In the genomic region with DNA sequence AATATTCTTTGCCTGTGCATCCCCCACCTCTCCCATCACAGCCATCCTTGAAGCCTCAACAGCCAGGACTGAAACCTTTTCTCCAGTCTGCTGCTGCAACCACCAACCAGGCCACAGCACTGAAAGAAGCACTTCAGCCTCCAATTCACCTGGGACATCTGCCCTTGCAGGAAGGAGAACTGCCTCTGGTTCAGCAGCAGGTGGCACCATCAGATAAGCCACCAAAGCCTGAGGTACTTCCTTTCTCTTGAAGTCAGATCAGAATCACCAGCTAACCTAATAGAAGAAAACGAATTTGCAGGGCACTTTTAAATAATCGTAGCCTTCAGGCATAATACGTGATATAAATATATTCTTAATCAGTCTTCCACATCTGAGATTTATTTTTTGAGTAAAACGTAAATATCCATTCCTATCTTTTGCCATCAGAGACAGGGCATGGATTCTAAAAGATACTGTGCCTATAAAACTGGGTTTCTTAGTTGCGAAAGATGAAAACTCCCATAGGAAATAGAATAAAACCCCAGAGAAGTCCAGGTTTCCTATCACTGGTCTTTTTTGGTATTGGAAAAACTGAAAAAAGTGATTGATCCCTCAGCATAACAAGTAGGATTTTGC, we compare ENCODE assay signal across 8 cellular contexts. TPM values are rescaled to one million over a fixed set of nuclear protein-coding genes. Genes with fewer than 3 reads are reported as not detected.
A peak's percentile ranks its signal among the peaks of the same experiment; 100 is the strongest.
DNase-seq lines count a peak whose midpoint lies in the region; ATAC-seq and TF ChIP-seq lines count a peak whose summit lies in the region.

No MANE protein-coding gene starts in this region.

- H3K27ac ChIP-seq in CD4-positive, alpha-beta T cell (ENCODE audit: low read depth, low read length): no peak overlapping the region
- H3K27ac ChIP-seq in right lobe of liver: no peak overlapping the region

- H3K4me3 ChIP-seq in right lobe of liver: no peak overlapping the region

- TF ChIP-seq CTCF in CD4-positive, alpha-beta T cell (IDR thresholded peaks at IDR 0.05): peak; percentile 75
- TF ChIP-seq CTCF in WTC11 (IDR thresholded peaks at IDR 0.05) (peak; percentile 44; the same call in 1 of the 2 replicates), right lobe of liver (IDR thresholded peaks at IDR 0.05) (peak; percentile 74 to 79 (median 76))

- H3K27ac Mint-ChIP-seq in CD4-positive, alpha-beta T cell: no peak overlapping the region
- H3K27ac Mint-ChIP-seq in WTC11: no peak overlapping the region

- no peaks in the 10 kb centered on the region for H3K4me1 Mint-ChIP-seq in CD4-positive, alpha-beta T cell (ENCODE audit: low read depth)
- peaks cover 2% of the 10 kb centered on the region; the same call in 1 of the 2 replicates for H3K4me1 Mint-ChIP-seq in WTC11

- WGBS in right lobe of liver (ENCODE audit: insufficient coverage, low coverage, low lambda C conversion rate, missing lambda C conversion rate): 25% methylated on average over 5 of the region's 5 CpGs

- CTCF ChIA-PET in CD4-positive, alpha-beta T cell (lab: Charles Lee): interaction anchor here (0.6 to 1.7 kb wide), 5 partner anchors 23 to 1701 kb away, joined by 3 to 5 read pairs (median 3); no protein-coding TSS in a partner anchor
- CTCF ChIA-PET in WTC11 (lab: Charles Lee): interaction anchor here (0.6 to 1.6 kb wide), 7 partner anchors 12 to 355 kb away, joined by 3 to 6 read pairs (median 3); no protein-coding TSS in a partner anchor

- H3K9me3 Mint-ChIP-seq in CD4-positive, alpha-beta T cell: no peaks in the 10 kb centered on the region
- no peaks in the 10 kb centered on the region for H3K9me3 Mint-ChIP-seq in WTC11

- intact Hi-C loops in CD4-positive, alpha-beta T cell (cut with DNase I, micrococcal nuclease): loop anchor here (1.0 to 5.0 kb wide), 6 partner anchors 406 to 1702 kb away; no protein-coding TSS in a partner anchor
- intact Hi-C loops in right lobe of liver (cut with DNase I): no loop called here

- no peaks in the 10 kb centered on the region for H3K4me1 ChIP-seq in right lobe of liver

- H3K27me3 ChIP-seq in CD4-positive, alpha-beta T cell (ENCODE audit: control insufficient read depth, insufficient read depth, low read length): no peaks in the 10 kb centered on the region
- no peaks in the 10 kb centered on the region for H3K27me3 ChIP-seq in right lobe of liver

- no peak for TF ChIP-seq POLR2A in right lobe of liver (IDR thresholded peaks at IDR 0.05)

- peak; percentile 40 to 63 (median 48) for DNase-seq in CD4-positive, alpha-beta T cell
- DNase-seq in GM19240 (ENCODE audit: insufficient read length, low spot score) (peak; percentile 12), NCI-H2196 treated with DMSO at 0.1 percent for 48 hours (lab: John Stamatoyannopoulos, UW; ENCODE audit: unreplicated experiment) (peak; percentile 61), WTC11 (ENCODE audit: low spot score) (peak; percentile 73), right lobe of liver (peak; percentile 40 to 57 (median 57))
- peak; percentile 53 for DNase-seq in central memory CD4-positive, alpha-beta T cell
- DNase-seq in stimulated activated CD8-positive, alpha-beta memory T cell treated with anti-CD3 and anti-CD28 coated beads, Interleukin-15, amount 100 ng/mL, for 1 hour (ENCODE audit: low read depth): peak; percentile 34

- H3K36me3 Mint-ChIP-seq in CD4-positive, alpha-beta T cell (ENCODE audit: low read depth): no peaks in the 10 kb centered on the region
- H3K36me3 Mint-ChIP-seq in WTC11: no peaks in the 10 kb centered on the region

- POLR2A ChIA-PET in CD4-positive, alpha-beta T cell (lab: Charles Lee): no interaction called here
- POLR2A ChIA-PET in WTC11 (lab: Charles Lee): no interaction called here

- peak; percentile 80 for ATAC-seq in CD4-positive, alpha-beta T cell (ENCODE audit: poor library complexity)
- peak; percentile 92 for ATAC-seq in HG03196 (IDR thresholded peaks at IDR 0.05; ENCODE audit: unreplicated experiment)
- peak; percentile 99 for ATAC-seq in WTC11
- ATAC-seq in right lobe of liver: peak; percentile 92 to 99 (median 94)

- H3K27me3 Mint-ChIP-seq in CD4-positive, alpha-beta T cell: peaks cover 4% of the 10 kb centered on the region
- H3K27me3 Mint-ChIP-seq in WTC11 (ENCODE audit: low read depth): no peaks in the 10 kb centered on the region

- H3K9me3 ChIP-seq in CD4-positive, alpha-beta T cell (ENCODE audit: control insufficient read depth, low read length): no peaks in the 10 kb centered on the region
- H3K9me3 ChIP-seq in right lobe of liver: no peaks in the 10 kb centered on the region

- no peak overlapping the region for H3K4me3 Mint-ChIP-seq in CD4-positive, alpha-beta T cell
- no peak overlapping the region for H3K4me3 Mint-ChIP-seq in WTC11

- H3K36me3 ChIP-seq in right lobe of liver: no peaks in the 10 kb centered on the region

TF ChIP-seq in WTC11, 78 proteins besides CTCF, POLR2A, EP300 and RAD21:
- no peak for TF ChIP-seq NFATC4 (CRISPR knock-in tag; IDR thresholded peaks at IDR 0.05)
- TF ChIP-seq, protein P1, sequence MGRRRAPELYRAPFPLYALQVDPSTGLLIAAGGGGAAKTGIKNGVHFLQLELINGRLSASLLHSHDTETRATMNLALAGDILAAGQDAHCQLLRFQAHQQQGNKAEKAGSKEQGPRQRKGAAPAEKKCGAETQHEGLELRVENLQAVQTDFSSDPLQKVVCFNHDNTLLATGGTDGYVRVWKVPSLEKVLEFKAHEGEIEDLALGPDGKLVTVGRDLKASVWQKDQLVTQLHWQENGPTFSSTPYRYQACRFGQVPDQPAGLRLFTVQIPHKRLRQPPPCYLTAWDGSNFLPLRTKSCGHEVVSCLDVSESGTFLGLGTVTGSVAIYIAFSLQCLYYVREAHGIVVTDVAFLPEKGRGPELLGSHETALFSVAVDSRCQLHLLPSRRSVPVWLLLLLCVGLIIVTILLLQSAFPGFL (CRISPR knock-in tag; IDR thresholded peaks at IDR 0.05; ENCODE audit: borderline replicate concordance): no peak
- TF ChIP-seq, protein P2, sequence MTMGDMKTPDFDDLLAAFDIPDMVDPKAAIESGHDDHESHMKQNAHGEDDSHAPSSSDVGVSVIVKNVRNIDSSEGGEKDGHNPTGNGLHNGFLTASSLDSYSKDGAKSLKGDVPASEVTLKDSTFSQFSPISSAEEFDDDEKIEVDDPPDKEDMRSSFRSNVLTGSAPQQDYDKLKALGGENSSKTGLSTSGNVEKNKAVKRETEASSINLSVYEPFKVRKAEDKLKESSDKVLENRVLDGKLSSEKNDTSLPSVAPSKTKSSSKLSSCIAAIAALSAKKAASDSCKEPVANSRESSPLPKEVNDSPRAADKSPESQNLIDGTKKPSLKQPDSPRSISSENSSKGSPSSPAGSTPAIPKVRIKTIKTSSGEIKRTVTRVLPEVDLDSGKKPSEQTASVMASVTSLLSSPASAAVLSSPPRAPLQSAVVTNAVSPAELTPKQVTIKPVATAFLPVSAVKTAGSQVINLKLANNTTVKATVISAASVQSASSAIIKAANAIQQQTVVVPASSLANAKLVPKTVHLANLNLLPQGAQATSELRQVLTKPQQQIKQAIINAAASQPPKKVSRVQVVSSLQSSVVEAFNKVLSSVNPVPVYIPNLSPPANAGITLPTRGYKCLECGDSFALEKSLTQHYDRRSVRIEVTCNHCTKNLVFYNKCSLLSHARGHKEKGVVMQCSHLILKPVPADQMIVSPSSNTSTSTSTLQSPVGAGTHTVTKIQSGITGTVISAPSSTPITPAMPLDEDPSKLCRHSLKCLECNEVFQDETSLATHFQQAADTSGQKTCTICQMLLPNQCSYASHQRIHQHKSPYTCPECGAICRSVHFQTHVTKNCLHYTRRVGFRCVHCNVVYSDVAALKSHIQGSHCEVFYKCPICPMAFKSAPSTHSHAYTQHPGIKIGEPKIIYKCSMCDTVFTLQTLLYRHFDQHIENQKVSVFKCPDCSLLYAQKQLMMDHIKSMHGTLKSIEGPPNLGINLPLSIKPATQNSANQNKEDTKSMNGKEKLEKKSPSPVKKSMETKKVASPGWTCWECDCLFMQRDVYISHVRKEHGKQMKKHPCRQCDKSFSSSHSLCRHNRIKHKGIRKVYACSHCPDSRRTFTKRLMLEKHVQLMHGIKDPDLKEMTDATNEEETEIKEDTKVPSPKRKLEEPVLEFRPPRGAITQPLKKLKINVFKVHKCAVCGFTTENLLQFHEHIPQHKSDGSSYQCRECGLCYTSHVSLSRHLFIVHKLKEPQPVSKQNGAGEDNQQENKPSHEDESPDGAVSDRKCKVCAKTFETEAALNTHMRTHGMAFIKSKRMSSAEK (CRISPR knock-in tag; IDR thresholded peaks at IDR 0.05; ENCODE audit: borderline replicate concordance): no peak
- TF ChIP-seq ETV6 (CRISPR knock-in tag; IDR thresholded peaks at IDR 0.05): no peak
- no peak for TF ChIP-seq IRF2 (CRISPR knock-in tag; IDR thresholded peaks at IDR 0.05; ENCODE audit: borderline replicate concordance, low read depth)
- no peak for TF ChIP-seq ZNF423 (CRISPR knock-in tag; IDR thresholded peaks at IDR 0.05)
- TF ChIP-seq, protein P3, sequence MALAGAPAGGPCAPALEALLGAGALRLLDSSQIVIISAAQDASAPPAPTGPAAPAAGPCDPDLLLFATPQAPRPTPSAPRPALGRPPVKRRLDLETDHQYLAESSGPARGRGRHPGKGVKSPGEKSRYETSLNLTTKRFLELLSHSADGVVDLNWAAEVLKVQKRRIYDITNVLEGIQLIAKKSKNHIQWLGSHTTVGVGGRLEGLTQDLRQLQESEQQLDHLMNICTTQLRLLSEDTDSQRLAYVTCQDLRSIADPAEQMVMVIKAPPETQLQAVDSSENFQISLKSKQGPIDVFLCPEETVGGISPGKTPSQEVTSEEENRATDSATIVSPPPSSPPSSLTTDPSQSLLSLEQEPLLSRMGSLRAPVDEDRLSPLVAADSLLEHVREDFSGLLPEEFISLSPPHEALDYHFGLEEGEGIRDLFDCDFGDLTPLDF (CRISPR knock-in tag; IDR thresholded peaks at IDR 0.05): no peak
- no peak for TF ChIP-seq CREB1 (CRISPR knock-in tag; IDR thresholded peaks at IDR 0.05)
- TF ChIP-seq MXD4 (CRISPR knock-in tag; IDR thresholded peaks at IDR 0.05; ENCODE audit: borderline replicate concordance): no peak
- no peak for TF ChIP-seq FOXP1 (CRISPR knock-in tag; IDR thresholded peaks at IDR 0.05; ENCODE audit: borderline replicate concordance)
- TF ChIP-seq ZNF671 (CRISPR knock-in tag; IDR thresholded peaks at IDR 0.05): no peak
- TF ChIP-seq, protein P4, sequence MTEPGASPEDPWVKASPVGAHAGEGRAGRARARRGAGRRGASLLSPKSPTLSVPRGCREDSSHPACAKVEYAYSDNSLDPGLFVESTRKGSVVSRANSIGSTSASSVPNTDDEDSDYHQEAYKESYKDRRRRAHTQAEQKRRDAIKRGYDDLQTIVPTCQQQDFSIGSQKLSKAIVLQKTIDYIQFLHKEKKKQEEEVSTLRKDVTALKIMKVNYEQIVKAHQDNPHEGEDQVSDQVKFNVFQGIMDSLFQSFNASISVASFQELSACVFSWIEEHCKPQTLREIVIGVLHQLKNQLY (CRISPR knock-in tag; IDR thresholded peaks at IDR 0.05): no peak
TF ChIP-seq in WTC11: peak in this region for 0.

RNA-seq across cellular contexts. Expression of a gene that starts 9.5 kb away (rescaled TPM):
- total RNA-seq in CD4-positive, alpha-beta T cell: not detected
- total RNA-seq in WTC11 (2021): not detected in 3 replicates
- total RNA-seq in right lobe of liver: not detected

RNA-seq across cellular contexts. Expression of a gene that starts 27.0 kb away (rescaled TPM):
- total RNA-seq in CD4-positive, alpha-beta T cell: not detected
- total RNA-seq in WTC11 (2021): not detected in 3 replicates
- under 1 TPM; 0.07 to 0.86 (median 0.62) TPM for total RNA-seq in right lobe of liver

Comparison
In these comparisons a context has a peak if more than half of its experiments do, and no peak if none do; other contexts are left out.
1. DNase-seq: peak in every context shown above with its lines; median percentile 73 in WTC11; 61 in NCI-H2196 treated with DMSO at 0.1 percent for 48 hours; 57 in right lobe of liver; 53 in central memory CD4-positive, alpha-beta T cell; 48 in CD4-positive, alpha-beta T cell; 34 in stimulated activated CD8-positive, alpha-beta memory T cell treated with anti-CD3 and anti-CD28 coated beads, Interleukin-15, amount 100 ng/mL, for 1 hour; 12 in GM19240.
2. intact Hi-C loops: an anchor here in CD4-positive, alpha-beta T cell (1.0 to 5.0 kb wide); none called in right lobe of liver.